35 cellular contexts compared by ENCODE assay signal in genomic region chr3:2377281-2377680, GRCh38.
"Had no signal": no experiment of that assay in that cellular context is flagged by ENCODE, and none has a peak within 500 bp of the region (broad histone marks: within the 10 kb centered on the region; RNA-seq: fewer than 3 reads in every experiment).

No MANE protein-coding gene starts in this region.

- H3K36me3 Mint-ChIP-seq: activated CD4-positive, alpha-beta memory T cell treated with anti-CD3 and anti-CD28 coated beads for 36 hours; activated naive CD4-positive, alpha-beta T cell treated with anti-CD3 and anti-CD28 coated beads, Interleukin-2, amount 10 ng/mL, durations not matched to agents 7 days and 5 days; activated naive CD4-positive, alpha-beta T cell treated with anti-CD3 and anti-CD28 coated beads, Interleukin-2, amount 50 U/mL, for 24 hours; activated naive CD8-positive, alpha-beta T cell; activated naive CD8-positive, alpha-beta T cell treated with anti-CD3 and anti-CD28 coated beads, Interleukin-2, amount 10 ng/mL, durations not matched to agents 7 days and 5 days; brain had no signal

- H3K27me3 ChIP-seq: ascending aorta, cardiac muscle cell had no signal

- FAIRE-seq: bronchial epithelial cell, TTC549 had no signal

- ATAC-seq: activated CD8-positive, alpha-beta T cell treated with anti-CD3 and anti-CD28 coated beads for 36 hours; activated naive CD8-positive, alpha-beta T cell treated with anti-CD3 and anti-CD28 coated beads, Interleukin-2, amount 50 U/mL, for 24 hours had no signal

- H3K4me3 ChIP-seq: ascending aorta, cardiac muscle cell had no signal

- H3K4me1 Mint-ChIP-seq: activated B cell treated with CpG ODN at 0.5 μM for 24 hours; activated CD4-positive, alpha-beta T cell treated with anti-CD3 and anti-CD28 coated beads, Interleukin-2, amount 10 ng/mL, durations not matched to agents 24 days and 14 days; activated naive CD4-positive, alpha-beta T cell treated with anti-CD3 and anti-CD28 coated beads, Interleukin-2, amount 10 ng/mL, durations not matched to agents 7 days and 5 days; activated naive CD4-positive, alpha-beta T cell treated with anti-CD3 and anti-CD28 coated beads, Interleukin-2, amount 50 U/mL, for 24 hours; activated naive CD8-positive, alpha-beta T cell treated with anti-CD3 and anti-CD28 coated beads, Interleukin-2, amount 10 ng/mL, durations not matched to agents 7 days and 5 days; activated naive CD8-positive, alpha-beta T cell treated with anti-CD3 and anti-CD28 coated beads, Interleukin-2, amount 50 U/mL, for 24 hours; central memory CD8-positive, alpha-beta T cell had no signal

- H3K9me3 ChIP-seq: ascending aorta had no signal

- H3K27ac Mint-ChIP-seq: activated B cell treated with CpG ODN at 0.5 μM for 24 hours; activated CD4-positive, alpha-beta memory T cell treated with anti-CD3 and anti-CD28 coated beads for 36 hours; activated CD4-positive, alpha-beta T cell treated with anti-CD3 and anti-CD28 coated beads, Interleukin-2, amount 10 ng/mL, durations not matched to agents 24 days and 14 days; activated CD8-positive, alpha-beta T cell treated with anti-CD3 and anti-CD28 coated beads for 36 hours; activated naive CD4-positive, alpha-beta T cell treated with anti-CD3 and anti-CD28 coated beads, Interleukin-2, amount 10 ng/mL, durations not matched to agents 7 days and 5 days; activated naive CD4-positive, alpha-beta T cell treated with anti-CD3 and anti-CD28 coated beads, Interleukin-2, amount 50 U/mL, for 24 hours; activated naive CD8-positive, alpha-beta T cell; activated naive CD8-positive, alpha-beta T cell treated with anti-CD3 and anti-CD28 coated beads, Interleukin-2, amount 10 ng/mL, durations not matched to agents 7 days and 5 days; activated naive CD8-positive, alpha-beta T cell treated with anti-CD3 and anti-CD28 coated beads, Interleukin-2, amount 50 U/mL, for 24 hours; activated T-cell treated with anti-CD3 and anti-CD28 coated beads, Interleukin-2, amount 50 U/mL, for 24 hours; activated T-helper 2 cell treated with anti-CD3 and anti-CD28 coated beads, Interferon-gamma antibody, Interleukin-2, Interleukin-4, amounts not matched to agents 10 μg/mL and 5 μg/mL and 100 μg/mL, durations not matched to agents 14 hours and 24 hours and 36 hours; brain; T-helper 1 cell treated with Interleukin-12 subunit alpha and Interleukin-12 subunit beta and Interleukin-4 antibody, amounts not matched to agents 30 μg/mL and 1 μg/mL, for 36 hours; T-helper 2 cell treated with Interferon-gamma antibody and Interleukin-4, amounts not matched to agents 5 μg/mL and 100 μg/mL, for 36 hours had no signal

- DNase-seq: activated B cell treated with CpG ODN at 0.5 μM for 24 hours; activated CD4-positive, alpha-beta memory T cell treated with anti-CD3 and anti-CD28 coated beads for 36 hours; activated CD4-positive, alpha-beta T cell treated with anti-CD3 and anti-CD28 coated beads for 4 hours; activated CD4-positive, alpha-beta T cell treated with anti-CD3 and anti-CD28 coated beads, Interleukin-2, amount 10 ng/mL, durations not matched to agents 24 days and 14 days; activated CD4-positive, alpha-beta T cell treated with anti-CD3 and anti-CD28 coated beads, Interleukin-2, amount 50 U/mL, for 1 hour; activated CD4-positive, alpha-beta T cell treated with anti-CD3 and anti-CD28 coated beads, Interleukin-2, amount 50 U/mL, for 4 hours; activated CD4-positive, CD25-positive, alpha-beta regulatory T cell treated with anti-CD3 and anti-CD28 coated beads, Interleukin-2, amount 50 U/mL, for 72 hours; activated CD8-positive, alpha-beta memory T cell treated with anti-CD3 and anti-CD28 coated beads, Interleukin-2, amount 50 U/mL, for 48 hours; activated CD8-positive, alpha-beta T cell treated with anti-CD3 and anti-CD28 coated beads for 36 hours; activated effector memory CD4-positive, alpha-beta T cell treated with Interleukin-2 at 50 U/mL for 16 hours; activated gamma-delta T cell; activated naive CD4-positive, alpha-beta T cell treated with anti-CD3 and anti-CD28 coated beads, Interleukin-2, amount 10 ng/mL, durations not matched to agents 7 days and 5 days; activated naive CD4-positive, alpha-beta T cell treated with Interleukin-2 at 50 U/mL for 16 hours; activated naive CD8-positive, alpha-beta T cell treated with anti-CD3 and anti-CD28 coated beads, Interleukin-2, amount 10 ng/mL, durations not matched to agents 7 days and 5 days; activated naive CD8-positive, alpha-beta T cell treated with anti-CD3 and anti-CD28 coated beads, Interleukin-2, amount 50 U/mL, for 24 hours; activated T-cell treated with anti-CD3 and anti-CD28 coated beads, Interleukin-2, amount 50 U/mL, for 24 hours; activated T-cell treated with anti-CD3 and anti-CD28 coated beads, Interleukin-2, amount 50 U/mL, for 48 hours; amygdala; anterior cingulate cortex; caudate nucleus; cerebellar nuclear complex; T-helper 2 cell; T-helper 9 cell had no signal

- H3K27ac ChIP-seq: ascending aorta, cardiac muscle cell, VCaP had no signal

- H3K9me3 Mint-ChIP-seq: activated B cell treated with CpG ODN at 0.5 μM for 24 hours; activated CD4-positive, alpha-beta memory T cell treated with anti-CD3 and anti-CD28 coated beads for 36 hours; activated CD4-positive, alpha-beta T cell treated with anti-CD3 and anti-CD28 coated beads, Interleukin-2, amount 10 ng/mL, durations not matched to agents 24 days and 14 days; activated CD8-positive, alpha-beta T cell treated with anti-CD3 and anti-CD28 coated beads for 36 hours; activated naive CD4-positive, alpha-beta T cell treated with anti-CD3 and anti-CD28 coated beads, Interleukin-2, amount 10 ng/mL, durations not matched to agents 7 days and 5 days; activated naive CD4-positive, alpha-beta T cell treated with anti-CD3 and anti-CD28 coated beads, Interleukin-2, amount 50 U/mL, for 24 hours; activated naive CD8-positive, alpha-beta T cell treated with anti-CD3 and anti-CD28 coated beads, Interleukin-2, amount 10 ng/mL, durations not matched to agents 7 days and 5 days; activated naive CD8-positive, alpha-beta T cell treated with anti-CD3 and anti-CD28 coated beads, Interleukin-2, amount 50 U/mL, for 24 hours; activated T-cell treated with anti-CD3 and anti-CD28 coated beads, Interleukin-2, amount 50 U/mL, for 24 hours; activated T-helper 2 cell treated with anti-CD3 and anti-CD28 coated beads, Interferon-gamma antibody, Interleukin-2, Interleukin-4, amounts not matched to agents 10 μg/mL and 5 μg/mL and 100 μg/mL, durations not matched to agents 14 hours and 24 hours and 36 hours; T-helper 1 cell treated with Interleukin-12 subunit alpha and Interleukin-12 subunit beta and Interleukin-4 antibody, amounts not matched to agents 30 μg/mL and 1 μg/mL, for 36 hours; T-helper 2 cell treated with Interferon-gamma antibody and Interleukin-4, amounts not matched to agents 5 μg/mL and 100 μg/mL, for 36 hours had no signal

- H3K27me3 Mint-ChIP-seq: activated B cell treated with CpG ODN at 0.5 μM for 24 hours; activated CD4-positive, alpha-beta memory T cell treated with anti-CD3 and anti-CD28 coated beads for 36 hours; activated CD4-positive, alpha-beta T cell treated with anti-CD3 and anti-CD28 coated beads, Interleukin-2, amount 10 ng/mL, durations not matched to agents 24 days and 14 days; activated CD8-positive, alpha-beta T cell treated with anti-CD3 and anti-CD28 coated beads for 36 hours; activated naive CD4-positive, alpha-beta T cell treated with anti-CD3 and anti-CD28 coated beads, Interleukin-2, amount 10 ng/mL, durations not matched to agents 7 days and 5 days; activated naive CD4-positive, alpha-beta T cell treated with anti-CD3 and anti-CD28 coated beads, Interleukin-2, amount 50 U/mL, for 24 hours; activated naive CD8-positive, alpha-beta T cell; activated naive CD8-positive, alpha-beta T cell treated with anti-CD3 and anti-CD28 coated beads, Interleukin-2, amount 10 ng/mL, durations not matched to agents 7 days and 5 days; activated naive CD8-positive, alpha-beta T cell treated with anti-CD3 and anti-CD28 coated beads, Interleukin-2, amount 50 U/mL, for 24 hours; activated T-cell treated with anti-CD3 and anti-CD28 coated beads, Interleukin-2, amount 50 U/mL, for 24 hours; brain; central memory CD8-positive, alpha-beta T cell had no signal

- H3K4me3 Mint-ChIP-seq: activated B cell treated with CpG ODN at 0.5 μM for 24 hours; activated CD4-positive, alpha-beta memory T cell treated with anti-CD3 and anti-CD28 coated beads for 36 hours; activated CD4-positive, alpha-beta T cell treated with anti-CD3 and anti-CD28 coated beads, Interleukin-2, amount 10 ng/mL, durations not matched to agents 24 days and 14 days; activated CD8-positive, alpha-beta T cell treated with anti-CD3 and anti-CD28 coated beads for 36 hours; activated naive CD4-positive, alpha-beta T cell treated with anti-CD3 and anti-CD28 coated beads, Interleukin-2, amount 10 ng/mL, durations not matched to agents 7 days and 5 days; activated naive CD4-positive, alpha-beta T cell treated with anti-CD3 and anti-CD28 coated beads, Interleukin-2, amount 50 U/mL, for 24 hours; activated naive CD8-positive, alpha-beta T cell; activated naive CD8-positive, alpha-beta T cell treated with anti-CD3 and anti-CD28 coated beads, Interleukin-2, amount 10 ng/mL, durations not matched to agents 7 days and 5 days; activated naive CD8-positive, alpha-beta T cell treated with anti-CD3 and anti-CD28 coated beads, Interleukin-2, amount 50 U/mL, for 24 hours; activated T-cell treated with anti-CD3 and anti-CD28 coated beads, Interleukin-2, amount 50 U/mL, for 24 hours; brain; central memory CD8-positive, alpha-beta T cell; T-helper 1 cell treated with Interleukin-12 subunit alpha and Interleukin-12 subunit beta and Interleukin-4 antibody, amounts not matched to agents 30 μg/mL and 1 μg/mL, for 36 hours; T-helper 2 cell treated with Interferon-gamma antibody and Interleukin-4, amounts not matched to agents 5 μg/mL and 100 μg/mL, for 36 hours had no signal

- H3K4me1 ChIP-seq: ascending aorta had no signal

- H3K36me3 ChIP-seq: ascending aorta, cardiac muscle cell had no signal
